ENCODE assay signal across 9 cellular contexts in the genomic region with DNA sequence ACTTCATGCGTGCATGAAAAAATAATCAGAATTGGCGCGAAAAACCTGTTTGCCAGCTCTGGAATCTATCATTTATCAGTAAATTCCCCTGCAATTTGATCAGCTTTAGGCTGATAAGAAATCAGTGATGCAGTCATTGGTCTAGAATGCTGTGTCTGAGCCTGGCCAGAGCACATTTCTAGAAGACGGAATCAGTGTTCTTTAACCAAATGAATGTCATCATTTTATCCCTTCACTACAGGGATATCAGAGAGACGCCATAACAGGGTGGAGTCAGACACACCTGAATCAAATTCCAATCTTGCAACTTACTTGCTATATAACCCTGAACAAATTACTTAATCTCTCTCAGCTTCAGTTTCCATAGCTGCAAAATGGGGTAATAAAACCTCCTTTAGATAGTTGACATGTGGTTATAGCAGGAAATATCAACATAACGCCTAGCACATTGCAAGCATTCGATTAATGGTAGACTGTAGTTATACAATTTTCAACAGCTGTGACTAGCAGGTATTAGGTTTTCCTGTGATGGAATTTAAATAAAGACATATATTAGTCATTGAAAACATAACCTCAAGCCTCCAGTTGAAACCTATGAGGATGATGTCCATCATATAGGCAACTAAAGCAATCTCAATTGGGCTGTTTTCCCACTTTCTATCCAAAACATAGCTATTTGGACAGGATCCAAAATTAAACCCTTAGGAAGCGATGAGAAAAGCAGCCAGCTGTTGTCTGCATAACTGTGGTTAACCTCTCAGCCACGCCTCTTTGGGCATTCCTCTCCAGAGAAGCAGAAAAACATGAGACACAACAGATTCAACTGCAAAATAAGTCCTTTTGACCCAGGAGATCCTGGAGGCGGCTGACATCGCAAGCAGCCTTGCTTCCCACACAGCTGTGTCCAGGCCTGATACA. TPM values are rescaled to one million over a fixed set of nuclear protein-coding genes. Genes with fewer than 3 reads are reported as not detected.
DNase-seq lines count a peak whose midpoint lies in the region; ATAC-seq lines count a peak whose summit lies in the region.
"Had no signal": no experiment of that assay in that cellular context is flagged by ENCODE, and none has a peak within 500 bp of the region (broad histone marks: within the 10 kb centered on the region; RNA-seq: fewer than 3 reads in every experiment).

No MANE protein-coding gene starts in this region.

- POLR2A ChIA-PET in naive thymus-derived CD4-positive, alpha-beta T cell (lab: Charles Lee): interaction anchor here (0.9 to 1.7 kb wide), 6 partner anchors 9 to 204 kb away, joined by 3 to 7 read pairs (median 4); a partner anchor contains a TSS

- peak; percentile 41 for DNase-seq in NCI-H2107 treated with DMSO at 0.1 percent for 48 hours (lab: John Stamatoyannopoulos, UW; ENCODE audit: unreplicated experiment)
- DNase-seq in NCI-H2107 (lab: John Stamatoyannopoulos, UW): no peak
- DNase-seq in OCI-M1 (lab: John Stamatoyannopoulos, UW): peak; percentile 9
- DNase-seq in astrocyte of the hippocampus (ENCODE audit: low read depth, low spot score): peak; percentile 93
- peak in 8 of 9 donors; percentile 2 to 40 (median 24) for DNase-seq in naive thymus-derived CD4-positive, alpha-beta T cell
- no peak for DNase-seq in amygdala (lab: John Stamatoyannopoulos, UW)

- H3K36me3 ChIP-seq in naive thymus-derived CD4-positive, alpha-beta T cell (ENCODE audit: control insufficient read depth in 2 of 3, insufficient read depth in 3 of 3, low read length in 3 of 3): no peaks in the 10 kb centered on the region

- peak overlapping the region; percentile 69 to 95 (median 82) for H3K4me3 Mint-ChIP-seq in naive thymus-derived CD4-positive, alpha-beta T cell

- peaks cover 13 to 22% of the 10 kb centered on the region in 2 donors for H3K4me1 ChIP-seq in naive thymus-derived CD4-positive, alpha-beta T cell (ENCODE audit: control insufficient read depth in 2 of 2, insufficient read depth in 2 of 2, low read length in 2 of 2)

- peak overlapping the region; percentile 46 for H3K4me3 ChIP-seq in naive thymus-derived CD4-positive, alpha-beta T cell (ENCODE audit: low read length)

- H3K4me1 Mint-ChIP-seq in naive thymus-derived CD4-positive, alpha-beta T cell: peaks cover 8 to 25% (median 22%) of the 10 kb centered on the region in 7 donors

- peaks cover 0 to 4% (median 0%) of the 10 kb centered on the region in 11 donors for H3K9me3 Mint-ChIP-seq in naive thymus-derived CD4-positive, alpha-beta T cell

- intact Hi-C loops in naive thymus-derived CD4-positive, alpha-beta T cell (cut with micrococcal nuclease): loop anchor here (1.0 to 2.0 kb wide), 3 partner anchors 33 to 52 kb away; a partner anchor contains a TSS

- H3K27me3 Mint-ChIP-seq in naive thymus-derived CD4-positive, alpha-beta T cell: peaks cover 0 to 31% (median 0%) of the 10 kb centered on the region in 5 donors

- no peaks in the 10 kb centered on the region for H3K9me3 ChIP-seq in naive thymus-derived CD4-positive, alpha-beta T cell (ENCODE audit: control insufficient read depth in 2 of 3, low read length in 3 of 3)

- H3K36me3 Mint-ChIP-seq in naive thymus-derived CD4-positive, alpha-beta T cell: peaks cover 0 to 5% (median 0%) of the 10 kb centered on the region in 5 donors

- CTCF ChIA-PET in naive thymus-derived CD4-positive, alpha-beta T cell (lab: Charles Lee): interaction anchor here (0.7 to 1.6 kb wide), 4 partner anchors 8 to 34 kb away, joined by 3 to 5 read pairs (median 4); no protein-coding TSS in a partner anchor

- no peaks in the 10 kb centered on the region for H3K27me3 ChIP-seq in naive thymus-derived CD4-positive, alpha-beta T cell (ENCODE audit: control insufficient read depth in 2 of 2, insufficient read depth in 2 of 2, low read length in 2 of 2)

- no peak overlapping the region for H3K27ac ChIP-seq in naive thymus-derived CD4-positive, alpha-beta T cell (ENCODE audit: low read depth, low read length)
- H3K27ac ChIP-seq: C4-2B had no signal

- ATAC-seq in naive thymus-derived CD4-positive, alpha-beta T cell: peak; percentile 84
- ATAC-seq in GM21619 (IDR thresholded peaks at IDR 0.05; ENCODE audit: unreplicated experiment) (no peak), GM21717 (IDR thresholded peaks at IDR 0.05; ENCODE audit: unreplicated experiment) (no peak)

- H3K27ac Mint-ChIP-seq in naive thymus-derived CD4-positive, alpha-beta T cell: peak overlapping the region; percentile 1 to 94 (median 74)

RNA-seq across cellular contexts. Expression of a gene that starts 51.6 kb away (rescaled TPM):
- total RNA-seq in naive thymus-derived CD4-positive, alpha-beta T cell: 10 to 100 TPM; 12.7 to 34.5 (median 28.9) TPM
- 10 to 100 TPM; 27.3 to 30.8 TPM for polyA plus RNA-seq in naive thymus-derived CD4-positive, alpha-beta T cell

Comparison
In these comparisons a context has a peak if more than half of its experiments do, and no peak if none do; other contexts are left out.
1. DNase-seq: peak in NCI-H2107 treated with DMSO at 0.1 percent for 48 hours (single experiment), OCI-M1 (single experiment), astrocyte of the hippocampus (single experiment) and naive thymus-derived CD4-positive, alpha-beta T cell (8 of 9); none in NCI-H2107 (single experiment) and amygdala (0 of 56).